10 cellular contexts compared by ENCODE assay signal in genomic region chr18:58186258-58186948, GRCh38.
DNase-seq lines count a peak whose midpoint lies in the region; ATAC-seq, FAIRE-seq and TF ChIP-seq lines count a peak whose summit lies in the region.
"Had no signal": no experiment of that assay in that cellular context is flagged by ENCODE, and none has a peak within 500 bp of the region (broad histone marks: within the 10 kb centered on the region; RNA-seq: fewer than 3 reads in every experiment).

No MANE protein-coding gene starts in this region.

- intact Hi-C loops in left ventricle myocardium superior (cut with micrococcal nuclease) (no loop called here), cardiac septum (cut with DNase I) (no loop called here)

- ATAC-seq in left ventricle myocardium superior, result peak; percentile 64

- no peak for FAIRE-seq in urothelium cell line (lab: Jason Lieb, UNC)

- in situ Hi-C loops in astrocyte of the spinal cord (cut with HindIII; ENCODE audit: low sequenced_read_pairs), result no loop called here

- DNase-seq in left ventricle myocardium superior, result no peak
- DNase-seq in cardiac septum (ENCODE audit: low spot score), result no peak
- peak; percentile 82 for DNase-seq in astrocyte of the spinal cord (ENCODE audit: low read depth, low spot score)
- DNase-seq in kidney glomerular epithelial cell (lab: John Stamatoyannopoulos, UW), result peak; percentile 89
- peak; percentile 74 for DNase-seq in urothelium cell line (ENCODE audit: low spot score)
- no peak for DNase-seq in CD1c-positive myeloid dendritic cell (ENCODE audit: extremely low spot score)
- DNase-seq in activated T-cell treated with anti-CD3 and anti-CD28 coated beads, Interleukin-2, amount 50 U/mL, for 48 hours, result no peak
- DNase-seq in iPS-NIHi7 (ENCODE audit: extremely low spot score), result no peak
- DNase-seq: activated CD4-positive, alpha-beta memory T cell treated with anti-CD3 and anti-CD28 coated beads for 36 hours; NCI-H1092 treated with DMSO at 0.1 percent for 48 hours had no signal

- H3K4me3 ChIP-seq in astrocyte of the spinal cord (ENCODE audit: low read depth, low read length), result no peak overlapping the region

- TF ChIP-seq CTCF in astrocyte of the spinal cord (IDR thresholded peaks at IDR 0.05; ENCODE audit: low read depth, low read length), result no peak

Comparison
In these comparisons a context has a peak if more than half of its experiments do, and no peak if none do; other contexts are left out.
1. DNase-seq: peak in astrocyte of the spinal cord (single experiment), kidney glomerular epithelial cell (single experiment) and urothelium cell line (single experiment); none in left ventricle myocardium superior (single experiment), cardiac septum (single experiment), CD1c-positive myeloid dendritic cell (single experiment), activated T-cell treated with anti-CD3 and anti-CD28 coated beads, Interleukin-2, amount 50 U/mL, for 48 hours (0 of 2) and iPS-NIHi7 (single experiment).